In genomic region chrX:120309873-120310730, GRCh38 we compare ENCODE assay signal across 9 cellular contexts. TPM values are rescaled to one million over a fixed set of nuclear protein-coding genes. Genes with fewer than 3 reads are reported as not detected.
A peak's percentile ranks its signal among the peaks of the same experiment; 100 is the strongest.
DNase-seq lines count a peak whose midpoint lies in the region; ATAC-seq and TF ChIP-seq lines count a peak whose summit lies in the region.
"Had no signal": no experiment of that assay in that cellular context is flagged by ENCODE, and none has a peak within 500 bp of the region (broad histone marks: within the 10 kb centered on the region; RNA-seq: fewer than 3 reads in every experiment).

No MANE protein-coding gene starts in this region.

- no peaks in the 10 kb centered on the region for H3K9me3 ChIP-seq in NT2/D1 (ENCODE audit: insufficient read depth, low read length)

- DNase-seq in NT2/D1 (ENCODE audit: low read depth, low spot score) (peak; percentile 15), dorsolateral prefrontal cortex (no peak), natural killer cell (no peak), GDM1 (lab: John Stamatoyannopoulos, UW) (no peak), DMS153 (lab: John Stamatoyannopoulos, UW) (no peak), germinal center (ENCODE audit: low spot score) (no peak)

- no peaks in the 10 kb centered on the region for H3K4me1 ChIP-seq in NT2/D1 (ENCODE audit: insufficient read depth, insufficient read length)

- peaks cover 8 to 32% of the 10 kb centered on the region in 2 donors for H3K27me3 Mint-ChIP-seq in natural killer cell (ENCODE audit: low read depth in 2 of 2)

- peaks cover 34 to 42% of the 10 kb centered on the region in 2 donors for H3K4me1 Mint-ChIP-seq in natural killer cell

- peak overlapping the region; percentile 74 for H3K9ac ChIP-seq in NT2/D1 (ENCODE audit: insufficient read length, low read depth)

- peaks cover 32% of the 10 kb centered on the region for H3K27me3 ChIP-seq in NT2/D1 (ENCODE audit: insufficient read depth, insufficient read length)
- H3K27me3 ChIP-seq in dorsolateral prefrontal cortex: peaks cover 0 to 97% (median 47%) of the 10 kb centered on the region in 45 donors

- H3K9me3 Mint-ChIP-seq in natural killer cell: no peaks in the 10 kb centered on the region

- H3K36me3 ChIP-seq in NT2/D1 (ENCODE audit: insufficient read depth, insufficient read length, low read length): no peaks in the 10 kb centered on the region

- H3K4me3 ChIP-seq in GM08714 (ENCODE audit: low read length): peak overlapping the region; percentile 62
- peak overlapping the region; percentile 51 for H3K4me3 ChIP-seq in NT2/D1 (ENCODE audit: insufficient read length, low read depth)
- H3K4me3 ChIP-seq in dorsolateral prefrontal cortex: peak overlapping the region in 58 of 59 donors; percentile 9 to 73 (median 54)

- TF ChIP-seq CTCF in dorsolateral prefrontal cortex (IDR thresholded peaks at IDR 0.05 in 54 of 56, conservative IDR thresholded peaks at IDR 0.05 in 2 of 56; ENCODE audit: low read depth in 1 of 56, partially characterized antibody in 56 of 56) (peak in 1 of 56 donors; percentile 0), natural killer cell (IDR thresholded peaks at IDR 0.05) (no peak)

- H3K36me3 Mint-ChIP-seq in natural killer cell: no peaks in the 10 kb centered on the region

- H3K27ac ChIP-seq in dorsolateral prefrontal cortex: no peak overlapping the region

- intact Hi-C loops in dorsolateral prefrontal cortex (cut with DNase I): loop anchor here in 1 of 2 donors (2.0 to 10.0 kb wide), 2 partner anchors 59 to 165 kb away; partner anchors contain the start of gene ZBTB33
- intact Hi-C loops in natural killer cell (cut with micrococcal nuclease): loop anchor here (1.0 kb wide), 1 partner anchor 60 kb away; the partner anchor contains the start of gene ZBTB33

- peak overlapping the region; percentile 86 for H3K4me3 Mint-ChIP-seq in natural killer cell

- no peak for ATAC-seq in natural killer cell
- no peak for ATAC-seq in HG02938 (IDR thresholded peaks at IDR 0.05; ENCODE audit: unreplicated experiment)

- H3K27ac Mint-ChIP-seq in natural killer cell: peak overlapping the region; percentile 88 to 93

RNA-seq across cellular contexts. Expression of gene TMEM255A, which starts 1.2 kb away (rescaled TPM):
- 10 to 100 TPM in 7 of 120 experiments, 1 to 10 TPM in 113; 2.5 to 12.3 (median 6.3) TPM for total RNA-seq in dorsolateral prefrontal cortex
- 1 to 10 TPM in 2 of 3 donors, under 1 TPM in 1; 0.66 to 1.5 (median 1.4) TPM for total RNA-seq in natural killer cell

RNA-seq across cellular contexts. Expression of gene ATP1B4, which starts 51.8 kb away (rescaled TPM):
- total RNA-seq in dorsolateral prefrontal cortex (not detected), natural killer cell (not detected)
- total RNA-seq: RPMI7951 had no signal

RNA-seq across cellular contexts. Expression of gene ZBTB33, which starts 59.5 kb away (rescaled TPM):
- total RNA-seq in dorsolateral prefrontal cortex: 10 to 100 TPM; 13.8 to 40.5 (median 22.4) TPM
- 10 to 100 TPM; 28.6 to 33.3 (median 29.2) TPM for total RNA-seq in natural killer cell
